ENCODE assay signal across 9 cellular contexts in the genomic region with DNA sequence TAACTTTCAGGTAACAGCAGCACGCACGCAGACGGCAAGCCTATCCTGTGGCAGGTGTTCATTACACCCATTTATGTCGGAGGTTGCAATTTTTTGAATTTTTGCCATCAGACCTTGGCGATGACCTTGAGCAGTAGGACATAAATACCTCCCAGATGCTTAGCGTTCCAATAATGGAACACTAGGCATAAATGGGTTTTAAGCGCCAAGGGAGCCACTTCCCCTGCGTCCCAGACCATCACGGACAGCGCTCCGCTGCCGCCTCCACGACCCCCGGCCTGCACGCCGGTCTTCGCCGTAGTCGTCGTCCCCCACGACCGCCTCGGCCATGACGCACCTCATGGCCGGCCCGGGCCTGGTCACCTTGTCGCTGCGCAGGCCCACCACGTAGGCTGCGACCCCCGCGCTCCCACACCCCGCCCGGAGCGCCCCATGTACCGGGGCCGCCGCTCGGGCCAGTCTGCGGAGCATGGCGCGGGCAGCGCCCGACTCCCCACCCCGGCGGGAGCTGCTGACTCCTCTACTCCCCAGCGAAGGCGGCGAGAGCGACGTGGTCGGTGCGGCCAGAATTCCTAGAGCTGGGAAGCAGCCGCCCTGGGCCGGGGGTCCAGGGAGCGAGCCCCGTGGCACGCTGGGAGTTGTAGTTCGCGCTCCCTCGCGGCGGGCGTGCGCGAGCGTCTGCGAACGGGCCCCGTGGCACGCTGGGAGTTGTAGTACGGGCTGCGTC. TPM values are rescaled to one million over a fixed set of nuclear protein-coding genes. Genes with fewer than 3 reads are reported as not detected.
A peak's percentile ranks its signal among the peaks of the same experiment; 100 is the strongest.
DNase-seq lines count a peak whose midpoint lies in the region; ATAC-seq and TF ChIP-seq lines count a peak whose summit lies in the region.
"Had no signal": no experiment of that assay in that cellular context is flagged by ENCODE, and none has a peak within 500 bp of the region (broad histone marks: within the 10 kb centered on the region; RNA-seq: fewer than 3 reads in every experiment).

No MANE protein-coding gene starts in this region.

- no peaks in the 10 kb centered on the region for H3K9me3 ChIP-seq in adipocyte (ENCODE audit: control insufficient read depth, low read length)
- H3K9me3 ChIP-seq in heart left ventricle = no peaks in the 10 kb centered on the region
- no peaks in the 10 kb centered on the region for H3K9me3 ChIP-seq in parathyroid adenoma (ENCODE audit: control insufficient read depth, low read length)
- no peaks in the 10 kb centered on the region for H3K9me3 ChIP-seq in thyroid gland

- peak overlapping the region; percentile 94 for H3K4me2 ChIP-seq in parathyroid adenoma (ENCODE audit: low read length)

- 2 to 12% (median 4%) methylated on average over 22 to 73 of the region's 73 CpGs for WGBS in heart left ventricle, 4 donors
- 3 to 4% methylated on average over 40 to 41 of the region's 73 CpGs for WGBS in thyroid gland, 2 donors

- H3K4me1 ChIP-seq in adipocyte (ENCODE audit: control insufficient read depth, insufficient read depth, low read length) (peaks cover 16% of the 10 kb centered on the region), heart left ventricle (peaks cover 0 to 73% (median 32%) of the 10 kb centered on the region in 12 donors), parathyroid adenoma (peaks cover 22% of the 10 kb centered on the region), thyroid gland (peaks cover 0 to 29% of the 10 kb centered on the region in 2 donors)

- DNase-seq in CD1c-positive myeloid dendritic cell (ENCODE audit: extremely low spot score) (peak; percentile 88), NCI-H1092 (lab: John Stamatoyannopoulos, UW) (peak; percentile 65), SW480 (ENCODE audit: low spot score) (peak; percentile 76), adipocyte (ENCODE audit: low read depth) (peak; percentile 94), heart left ventricle (peak; percentile 86 to 94 (median 89)), thyroid gland (peak; percentile 80 to 85)

- peak; percentile 43 for ATAC-seq in GM21717 (IDR thresholded peaks at IDR 0.05; ENCODE audit: unreplicated experiment)
- peak; percentile 41 to 86 (median 80) for ATAC-seq in heart left ventricle

- intact Hi-C loops in heart left ventricle (cut with DNase I) = loop anchor here in 9 of 10 donors (2.0 to 5.0 kb wide), 6 partner anchors 67 to 168 kb away; a partner anchor contains a TSS
- intact Hi-C loops in thyroid gland (cut with DNase I) = loop anchor here (5.0 kb wide), 1 partner anchor 168 kb away; no protein-coding TSS in a partner anchor

- H3K27me3 ChIP-seq in adipocyte (replicated peaks; ENCODE audit: control insufficient read depth, insufficient read depth, low read length) (peaks cover 20% of the 10 kb centered on the region), heart left ventricle (no peaks in the 10 kb centered on the region), parathyroid adenoma (ENCODE audit: control insufficient read depth, insufficient read depth, low read length) (no peaks in the 10 kb centered on the region), thyroid gland (no peaks in the 10 kb centered on the region)

- H3K27ac ChIP-seq in heart left ventricle (peak overlapping the region; percentile 82 to 96 (median 94)), parathyroid adenoma (peak overlapping the region; percentile 89), thyroid gland (peak overlapping the region; percentile 14 to 92 (median 89))

- H3K79me2 ChIP-seq in parathyroid adenoma = no peaks in the 10 kb centered on the region

- TF ChIP-seq CTCF in heart left ventricle (IDR thresholded peaks at IDR 0.05) = peak in 1 of 12 donors; percentile 10
- TF ChIP-seq CTCF in parathyroid adenoma (IDR thresholded peaks at IDR 0.05) = no peak
- no peak for TF ChIP-seq CTCF in thyroid gland (IDR thresholded peaks at IDR 0.05)

- H3K4me3 ChIP-seq in adipocyte (ENCODE audit: low read length) (peak overlapping the region; percentile 88), heart left ventricle (peak overlapping the region; percentile 67 to 100 (median 96)), parathyroid adenoma (ENCODE audit: low read depth, low read length) (peak overlapping the region; percentile 98), thyroid gland (replicated peaks in 1 of 3) (peak overlapping the region; percentile 54 to 96 (median 75))

- peak overlapping the region; percentile 97 for H3K9ac ChIP-seq in adipocyte (ENCODE audit: low read length)
- H3K9ac ChIP-seq in parathyroid adenoma = peak overlapping the region; percentile 95

- H2AFZ ChIP-seq in parathyroid adenoma = peak overlapping the region; percentile 100

- H3K36me3 ChIP-seq in adipocyte (ENCODE audit: control insufficient read depth, insufficient read depth, low read length, severe bottlenecking) (no peaks in the 10 kb centered on the region), heart left ventricle (no peaks in the 10 kb centered on the region), parathyroid adenoma (ENCODE audit: control insufficient read depth, insufficient read depth, low read length) (no peaks in the 10 kb centered on the region), thyroid gland (no peaks in the 10 kb centered on the region)

- TF ChIP-seq POLR2A in heart left ventricle (IDR thresholded peaks at IDR 0.05) (peak; percentile 21 to 66), thyroid gland (IDR thresholded peaks at IDR 0.05) (peak in 1 of 2 donors; percentile 66)

RNA-seq across cellular contexts. Expression of a gene that starts 22.7 kb away (rescaled TPM):
- not detected for total RNA-seq in heart left ventricle
- polyA plus RNA-seq in heart left ventricle = not detected
- total RNA-seq in thyroid gland = not detected
- total RNA-seq: T-helper 1 cell treated with Interleukin-12 subunit alpha and Interleukin-12 subunit beta and Interleukin-4 antibody, amounts not matched to agents 30 ng/mL and 1 ng/mL, for 36 hours had no signal

RNA-seq across cellular contexts. Expression of a gene that starts 40.1 kb away (rescaled TPM):
- total RNA-seq in heart left ventricle = 10 to 100 TPM in 1 of 9 donors, 1 to 10 TPM in 3, under 1 TPM in 3, not detected in 2; 0.50 to 10.9 (median 1.1) TPM
- under 1 TPM; 0.11 to 0.28 TPM for polyA plus RNA-seq in heart left ventricle
- total RNA-seq in thyroid gland = under 1 TPM in 3 of 4 donors, not detected in 1; 0.11 to 0.83 (median 0.13) TPM

Comparison
In these comparisons a context has a peak if more than half of its experiments do, and no peak if none do; other contexts are left out.
1. Peak in every context shown above with its lines: DNase-seq, ATAC-seq, H3K4me3 ChIP-seq and H3K27ac ChIP-seq.